In the genomic region with DNA sequence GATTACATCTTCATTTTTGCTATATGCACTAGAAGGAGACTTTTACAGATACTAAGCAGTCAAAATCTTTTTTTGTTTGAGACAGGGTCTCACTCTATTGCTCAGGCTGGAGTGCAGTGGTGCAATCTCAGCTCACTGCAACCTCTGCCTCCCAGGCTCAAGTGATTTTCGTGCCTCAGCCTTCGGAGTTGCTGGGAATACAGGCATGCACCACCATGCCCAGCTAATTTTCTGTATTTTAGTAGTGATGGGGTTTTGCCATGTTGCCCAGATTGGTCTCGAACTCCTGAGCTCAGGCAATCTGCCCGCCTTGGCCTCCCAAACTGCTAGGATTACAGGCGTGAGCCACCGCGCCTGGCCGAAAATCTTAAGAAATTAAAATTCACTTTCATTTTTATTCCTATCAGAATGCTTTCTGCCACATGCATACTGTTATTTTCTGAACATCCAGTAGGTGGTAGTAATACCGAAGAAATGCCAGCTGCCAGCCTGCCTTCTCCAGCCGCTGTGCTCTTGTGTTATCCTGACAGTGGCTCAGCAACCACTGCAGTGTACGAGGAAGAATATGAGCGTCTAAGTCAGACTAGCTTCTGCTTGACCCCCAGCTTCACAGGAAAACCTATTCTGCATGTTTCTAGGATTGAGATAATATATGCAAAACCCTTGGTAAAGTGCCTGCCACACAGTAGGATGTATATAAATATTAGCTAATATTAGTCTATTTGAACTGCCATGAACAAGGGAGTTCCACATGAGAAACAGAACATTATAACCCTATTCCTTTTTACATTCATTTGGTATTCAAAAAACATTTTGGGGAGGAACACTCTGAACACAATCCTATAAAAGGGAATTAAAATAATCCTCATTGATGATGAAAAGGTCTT, we compare ENCODE assay signal across 8 cellular contexts. TPM values are rescaled to one million over a fixed set of nuclear protein-coding genes. Genes with fewer than 3 reads are reported as not detected.
DNase-seq lines count a peak whose midpoint lies in the region; ATAC-seq and TF ChIP-seq lines count a peak whose summit lies in the region.

No MANE protein-coding gene starts in this region.

- TF ChIP-seq CTCF in epithelial cell of proximal tubule (conservative IDR thresholded peaks at IDR 0.05; ENCODE audit: low read depth, low read length) = peak; percentile 61

- DNase-seq in CMK (ENCODE audit: low read depth) (peak; percentile 29), HK-2 (ENCODE audit: unreplicated experiment) (peak; percentile 16), NOMO-1 (lab: John Stamatoyannopoulos, UW; ENCODE audit: unreplicated experiment in 2 of 2) (peak; percentile 56 to 61), epithelial cell of proximal tubule (ENCODE audit: low read depth) (peak; percentile 13), naive B cell (peak; percentile 42), stromal cell of bone marrow (ENCODE audit: low read depth) (peak; percentile 64)
- DNase-seq in activated CD8-positive, alpha-beta memory T cell treated with anti-CD3 and anti-CD28 coated beads, Interleukin-2, amount 50 U/mL, for 48 hours = peak; percentile 56

- ATAC-seq in GM19452 (IDR thresholded peaks at IDR 0.05; ENCODE audit: unreplicated experiment) = peak; percentile 65
- peak; percentile 84 to 85 for ATAC-seq in naive B cell (ENCODE audit: low read depth in 2 of 2)

- no peaks in the 10 kb centered on the region for H3K27me3 Mint-ChIP-seq in naive B cell

- H3K9me3 Mint-ChIP-seq in naive B cell = no peaks in the 10 kb centered on the region

- peak overlapping the region in 3 of 8 donors; percentile 15 to 61 (median 27) for H3K4me3 Mint-ChIP-seq in naive B cell

- no peak overlapping the region for H3K4me3 ChIP-seq in epithelial cell of proximal tubule (ENCODE audit: low read depth, low read length)

- H3K4me1 Mint-ChIP-seq in naive B cell = peaks cover 4 to 21% (median 6%) of the 10 kb centered on the region in 3 donors

- H3K36me3 Mint-ChIP-seq in naive B cell = peaks cover 0 to 4% of the 10 kb centered on the region in 2 donors

- peak overlapping the region in 5 of 6 donors; percentile 14 to 63 (median 44) for H3K27ac Mint-ChIP-seq in naive B cell

RNA-seq across cellular contexts. Expression of a gene that starts 54.2 kb away (rescaled TPM):
- 19.2 and 23.1 TPM in 2 replicates for total RNA-seq in epithelial cell of proximal tubule
- 10 to 100 TPM; 47.8 to 69.5 (median 56.0) TPM for polyA plus RNA-seq in naive B cell (ENCODE audit: low read depth in 6 of 6)

Comparison
In these comparisons a context has a peak if more than half of its experiments do, and no peak if none do; other contexts are left out.
1. DNase-seq: peak in every context shown above with its lines; median percentile 64 in stromal cell of bone marrow; 58 in NOMO-1; 56 in activated CD8-positive, alpha-beta memory T cell treated with anti-CD3 and anti-CD28 coated beads, Interleukin-2, amount 50 U/mL, for 48 hours; 42 in naive B cell; 29 in CMK; 16 in HK-2; 13 in epithelial cell of proximal tubule.